Comparison of ENCODE assay signal across 27 cellular contexts in genomic region chr20:34281177-34281576, GRCh38. TPM values are rescaled to one million over a fixed set of nuclear protein-coding genes. Genes with fewer than 3 reads are reported as not detected.
"Had no signal": no experiment of that assay in that cellular context is flagged by ENCODE, and none has a peak within 500 bp of the region (broad histone marks: within the 10 kb centered on the region; RNA-seq: fewer than 3 reads in every experiment).

No MANE protein-coding gene starts in this region.

- H3K27ac Mint-ChIP-seq: activated CD8-positive, alpha-beta memory T cell treated with anti-CD3 and anti-CD28 coated beads, Interleukin-2, amount 10 ng/mL, durations not matched to agents 7 days and 5 days; activated naive CD4-positive, alpha-beta T cell treated with anti-CD3 and anti-CD28 coated beads, Interleukin-2, amount 50 U/mL, for 24 hours; activated T-cell treated with anti-CD3 and anti-CD28 coated beads, Interleukin-2, amount 50 U/mL, for 24 hours; activated T-helper 1 cell treated with anti-CD3 and anti-CD28 coated beads, Interleukin-12 subunit alpha, Interleukin-12 subunit beta, Interleukin-2, Interleukin-4 antibody, amounts not matched to agents 30 ng/mL and 10 ng/mL and 1 ng/mL, durations not matched to agents 14 hours and 24 hours and 36 hours had no signal

- ATAC-seq: activated CD4-positive, CD25-positive, alpha-beta regulatory T cell treated with anti-CD3 and anti-CD28 coated beads, Interleukin-2, amount 50 U/mL, for 24 hours; activated CD8-positive, alpha-beta memory T cell treated with anti-CD3 and anti-CD28 coated beads, Interleukin-2, amount 10 ng/mL, durations not matched to agents 7 days and 5 days; Right ventricle myocardium inferior had no signal

- DNase-seq: activated CD4-positive, alpha-beta T cell treated with anti-CD3 and anti-CD28 coated beads for 4 hours; activated CD4-positive, alpha-beta T cell treated with anti-CD3 and anti-CD28 coated beads, Interleukin-2, amount 50 U/mL, for 48 hours; activated CD8-positive, alpha-beta memory T cell treated with anti-CD3 and anti-CD28 coated beads, Interleukin-2, amount 10 ng/mL, durations not matched to agents 7 days and 5 days; activated effector memory CD4-positive, alpha-beta T cell treated with Interleukin-2 at 50 U/mL for 16 hours; activated naive CD4-positive, alpha-beta T cell; activated T-cell treated with anti-CD3 and anti-CD28 coated beads, Interleukin-2, amount 50 U/mL, for 24 hours; central memory CD4-positive, alpha-beta T cell; MM.1S; NCI-H1092 treated with DMSO at 0.1 percent for 48 hours; NCI-H1417 treated with DMSO at 0.1 percent for 48 hours; NCI-H1694; NCI-H2029 treated with DMSO at 0.1 percent for 48 hours; NCI-H446; NCI-H524; SJCRH30; SK-N-SH; T-helper 1 cell; WERI-Rb-1 had no signal

- H3K4me2 ChIP-seq: SK-N-SH had no signal

- H3K27ac ChIP-seq: SJCRH30, WERI-Rb-1 had no signal

- H3K4me1 Mint-ChIP-seq: activated CD8-positive, alpha-beta memory T cell treated with anti-CD3 and anti-CD28 coated beads, Interleukin-2, amount 10 ng/mL, durations not matched to agents 7 days and 5 days; activated naive CD4-positive, alpha-beta T cell treated with anti-CD3 and anti-CD28 coated beads, Interleukin-2, amount 50 U/mL, for 24 hours had no signal

- H3K9me3 ChIP-seq: SJCRH30, SK-N-SH had no signal

- H3K4me3 Mint-ChIP-seq: activated CD8-positive, alpha-beta memory T cell treated with anti-CD3 and anti-CD28 coated beads, Interleukin-2, amount 10 ng/mL, durations not matched to agents 7 days and 5 days; activated naive CD4-positive, alpha-beta T cell treated with anti-CD3 and anti-CD28 coated beads, Interleukin-2, amount 50 U/mL, for 24 hours; activated T-cell treated with anti-CD3 and anti-CD28 coated beads, Interleukin-2, amount 50 U/mL, for 24 hours; activated T-helper 1 cell treated with anti-CD3 and anti-CD28 coated beads, Interleukin-12 subunit alpha, Interleukin-12 subunit beta, Interleukin-2, Interleukin-4 antibody, amounts not matched to agents 30 ng/mL and 10 ng/mL and 1 ng/mL, durations not matched to agents 14 hours and 24 hours and 36 hours had no signal

- H3K9ac ChIP-seq: SK-N-SH had no signal

- H3K27me3 Mint-ChIP-seq: activated CD8-positive, alpha-beta memory T cell treated with anti-CD3 and anti-CD28 coated beads, Interleukin-2, amount 10 ng/mL, durations not matched to agents 7 days and 5 days; activated naive CD4-positive, alpha-beta T cell treated with anti-CD3 and anti-CD28 coated beads, Interleukin-2, amount 50 U/mL, for 24 hours; activated T-cell treated with anti-CD3 and anti-CD28 coated beads, Interleukin-2, amount 50 U/mL, for 24 hours had no signal

- FAIRE-seq: bronchial epithelial cell had no signal

- H3K27me3 ChIP-seq: SJCRH30 had no signal

- H3K4me3 ChIP-seq: SJCRH30 had no signal

- H3K4me1 ChIP-seq: SJCRH30 had no signal

- H3K9me3 Mint-ChIP-seq: activated naive CD4-positive, alpha-beta T cell treated with anti-CD3 and anti-CD28 coated beads, Interleukin-2, amount 50 U/mL, for 24 hours; activated T-cell treated with anti-CD3 and anti-CD28 coated beads, Interleukin-2, amount 50 U/mL, for 24 hours; activated T-helper 1 cell treated with anti-CD3 and anti-CD28 coated beads, Interleukin-12 subunit alpha, Interleukin-12 subunit beta, Interleukin-2, Interleukin-4 antibody, amounts not matched to agents 30 ng/mL and 10 ng/mL and 1 ng/mL, durations not matched to agents 14 hours and 24 hours and 36 hours had no signal

RNA-seq across cellular contexts. Expression of gene ASIP, which starts 40.0 kb away (rescaled TPM):
- total RNA-seq: activated CD8-positive, alpha-beta memory T cell treated with anti-CD3 and anti-CD28 coated beads, Interleukin-2, amount 10 ng/mL, durations not matched to agents 7 days and 5 days; activated T-helper 1 cell treated with anti-CD3 and anti-CD28 coated beads, Interleukin-12 subunit alpha, Interleukin-12 subunit beta, Interleukin-2, Interleukin-4 antibody, amounts not matched to agents 30 ng/mL and 10 ng/mL and 1 ng/mL, durations not matched to agents 14 hours and 24 hours and 36 hours; aorta; bronchial epithelial cell; chondrocyte; RPMI7951; SJCRH30; T-helper 2 cell treated with Interferon-gamma antibody and Interleukin-4, amounts not matched to agents 100 ng/mL and 5 ng/mL, for 36 hours had no signal
- polyA plus RNA-seq: aorta had no signal
